In the genomic region with DNA sequence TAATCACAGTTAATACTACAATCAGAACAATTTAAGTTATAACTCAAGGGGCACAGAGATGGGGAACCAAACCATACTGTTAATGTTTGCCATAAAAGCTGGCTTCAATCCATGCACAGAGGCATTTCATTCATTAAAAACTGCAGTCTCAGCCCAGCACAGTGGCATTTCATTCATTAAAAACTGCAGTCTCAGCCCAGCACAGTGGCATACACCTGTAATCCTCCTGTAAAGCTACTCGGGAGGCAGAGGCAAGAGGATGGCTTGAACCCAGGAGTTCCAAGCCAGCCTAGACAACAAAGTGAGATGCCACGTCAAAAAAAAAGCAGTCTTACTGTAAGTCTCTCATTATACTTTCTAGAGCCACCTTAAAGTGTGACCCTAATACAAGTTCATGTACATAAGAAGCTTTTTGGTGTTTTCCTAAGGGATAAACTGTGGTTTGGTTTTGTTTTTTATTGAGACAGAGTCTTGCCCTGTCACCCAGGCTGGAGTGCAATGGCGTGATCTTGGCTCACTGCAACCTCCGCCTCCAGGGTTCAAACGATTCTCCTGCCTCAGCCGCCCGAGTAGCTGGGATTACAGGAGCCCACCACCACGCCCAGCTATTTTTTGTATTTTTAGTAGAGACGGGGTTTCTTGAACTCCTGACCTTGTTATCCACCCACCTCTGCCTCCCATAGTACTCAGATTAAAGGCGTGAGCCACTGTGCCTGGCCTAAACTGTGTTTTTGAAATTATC, we compare ENCODE assay signal across 23 cellular contexts. TPM values are rescaled to one million over a fixed set of nuclear protein-coding genes. Genes with fewer than 3 reads are reported as not detected.
DNase-seq lines count a peak whose midpoint lies in the region; ATAC-seq and TF ChIP-seq lines count a peak whose summit lies in the region.
"Had no signal": no experiment of that assay in that cellular context is flagged by ENCODE, and none has a peak within 500 bp of the region (broad histone marks: within the 10 kb centered on the region; RNA-seq: fewer than 3 reads in every experiment).

No MANE protein-coding gene starts in this region.

- H3F3A ChIP-seq in Loucy (ENCODE audit: low read depth) = peaks cover 23% of the 10 kb centered on the region

- no peaks in the 10 kb centered on the region for H3K27me3 ChIP-seq in Loucy (ENCODE audit: insufficient read depth, low read length, poor library complexity, severe bottlenecking)
- H3K27me3 ChIP-seq in effector memory CD4-positive, alpha-beta T cell (replicated peaks; ENCODE audit: control insufficient read depth, insufficient read depth, low read length, poor library complexity, severe bottlenecking) = no peaks in the 10 kb centered on the region
- H3K27me3 ChIP-seq: ascending aorta, BE2C, heart left ventricle had no signal

- peaks cover 10% of the 10 kb centered on the region for H3K9me3 Mint-ChIP-seq in activated naive CD4-positive, alpha-beta T cell treated with anti-CD3 and anti-CD28 coated beads, Interleukin-2, amount 10 ng/mL, durations not matched to agents 7 days and 5 days
- no peaks in the 10 kb centered on the region for H3K9me3 Mint-ChIP-seq in stimulated activated naive CD8-positive, alpha-beta T cell treated with anti-CD3 and anti-CD28 coated beads, Interleukin-15, amount 100 ng/mL, for 72 hours

- H3K27me3 Mint-ChIP-seq in activated naive CD4-positive, alpha-beta T cell treated with anti-CD3 and anti-CD28 coated beads, Interleukin-2, amount 10 ng/mL, durations not matched to agents 7 days and 5 days = no peaks in the 10 kb centered on the region
- H3K27me3 Mint-ChIP-seq in stimulated activated naive CD8-positive, alpha-beta T cell treated with anti-CD3 and anti-CD28 coated beads, Interleukin-15, amount 100 ng/mL, for 72 hours = no peaks in the 10 kb centered on the region
- H3K27me3 Mint-ChIP-seq: IgD-negative memory B cell; stimulated activated naive B cell treated with anti-CD40 and anti-IgM and Interleukin-4, amounts not matched to agents 10 μg/mL and 1 μg/mL and 100 μg/mL, for 72 hours had no signal

- H3K4me2 ChIP-seq in Loucy (ENCODE audit: low read depth, low read length, poor library complexity, severe bottlenecking) = peak overlapping the region; percentile 52

- peak; percentile 37 for ATAC-seq in stimulated activated naive CD8-positive, alpha-beta T cell treated with anti-CD3 and anti-CD28 coated beads, Interleukin-15, amount 100 ng/mL, for 72 hours
- no peak for ATAC-seq in HG02798 (IDR thresholded peaks at IDR 0.05; ENCODE audit: poor library complexity, unreplicated experiment)
- ATAC-seq: esophagus mucosa; GM12878; heart left ventricle; PC-3; stimulated activated naive B cell treated with anti-CD40 and anti-IgM and Interleukin-4, amounts not matched to agents 10 μg/mL and 1 μg/mL and 100 μg/mL, for 72 hours had no signal

- no peak overlapping the region for H2AFZ ChIP-seq in Loucy (ENCODE audit: low read length)

- H3K27ac ChIP-seq in effector memory CD4-positive, alpha-beta T cell (ENCODE audit: insufficient read depth, low read length, poor library complexity, severe bottlenecking) = peak overlapping the region; percentile 74
- H3K27ac ChIP-seq: ascending aorta, heart left ventricle, WERI-Rb-1 had no signal

- H3K4me1 Mint-ChIP-seq in activated naive CD4-positive, alpha-beta T cell treated with anti-CD3 and anti-CD28 coated beads, Interleukin-2, amount 10 ng/mL, durations not matched to agents 7 days and 5 days = peaks cover 43% of the 10 kb centered on the region
- peaks cover 71% of the 10 kb centered on the region for H3K4me1 Mint-ChIP-seq in stimulated activated naive CD8-positive, alpha-beta T cell treated with anti-CD3 and anti-CD28 coated beads, Interleukin-15, amount 100 ng/mL, for 72 hours

- TF ChIP-seq CTCF in Loucy (conservative IDR thresholded peaks at IDR 0.05; ENCODE audit: low read length) = no peak

- peak overlapping the region; percentile 68 for H3K27ac Mint-ChIP-seq in activated naive CD4-positive, alpha-beta T cell treated with anti-CD3 and anti-CD28 coated beads, Interleukin-2, amount 10 ng/mL, durations not matched to agents 7 days and 5 days
- peak overlapping the region; percentile 67 to 93 for H3K27ac Mint-ChIP-seq in stimulated activated naive CD8-positive, alpha-beta T cell treated with anti-CD3 and anti-CD28 coated beads, Interleukin-15, amount 100 ng/mL, for 72 hours
- H3K27ac Mint-ChIP-seq: stimulated activated naive B cell treated with anti-CD40 and anti-IgM and Interleukin-4, amounts not matched to agents 10 μg/mL and 1 μg/mL and 100 μg/mL, for 72 hours had no signal

- peaks cover 89% of the 10 kb centered on the region for H3K79me2 ChIP-seq in Loucy (ENCODE audit: insufficient read depth, low read length)

- H3K4me3 Mint-ChIP-seq in activated naive CD4-positive, alpha-beta T cell treated with anti-CD3 and anti-CD28 coated beads, Interleukin-2, amount 10 ng/mL, durations not matched to agents 7 days and 5 days = no peak overlapping the region
- peak overlapping the region; percentile 61 to 69 for H3K4me3 Mint-ChIP-seq in stimulated activated naive CD8-positive, alpha-beta T cell treated with anti-CD3 and anti-CD28 coated beads, Interleukin-15, amount 100 ng/mL, for 72 hours
- H3K4me3 Mint-ChIP-seq: stimulated activated naive B cell treated with anti-CD40 and anti-IgM and Interleukin-4, amounts not matched to agents 10 μg/mL and 1 μg/mL and 100 μg/mL, for 72 hours had no signal

- no peak overlapping the region for H3K4me3 ChIP-seq in Loucy (ENCODE audit: low read length, poor library complexity, severe bottlenecking)
- no peak overlapping the region for H3K4me3 ChIP-seq in effector memory CD4-positive, alpha-beta T cell (ENCODE audit: insufficient read depth, low read depth, low read length, poor library complexity, severe bottlenecking)
- H3K4me3 ChIP-seq: ascending aorta, GM12878, HAP-1, heart left ventricle had no signal

- peaks cover 9% of the 10 kb centered on the region; the same call in 1 of the 2 replicates for H3K36me3 ChIP-seq in Loucy (ENCODE audit: insufficient read depth, low read length)
- no peaks in the 10 kb centered on the region for H3K36me3 ChIP-seq in effector memory CD4-positive, alpha-beta T cell (ENCODE audit: control insufficient read depth, insufficient read depth, low read length)
- H3K36me3 ChIP-seq: ascending aorta, BE2C, HAP-1, heart left ventricle had no signal

- peaks cover 16% of the 10 kb centered on the region for H3K36me3 Mint-ChIP-seq in activated naive CD4-positive, alpha-beta T cell treated with anti-CD3 and anti-CD28 coated beads, Interleukin-2, amount 10 ng/mL, durations not matched to agents 7 days and 5 days
- H3K36me3 Mint-ChIP-seq: IgD-negative memory B cell had no signal

- H4K20me1 ChIP-seq in Loucy (ENCODE audit: insufficient read depth, low read length, poor library complexity, severe bottlenecking) = peaks cover 72% of the 10 kb centered on the region

- DNase-seq in activated naive CD4-positive, alpha-beta T cell treated with anti-CD3 and anti-CD28 coated beads, Interleukin-2, amount 10 ng/mL, durations not matched to agents 7 days and 5 days = no peak
- no peak for DNase-seq in activated naive CD4-positive, alpha-beta T cell treated with Interleukin-2 at 50 U/mL for 16 hours
- no peak for DNase-seq in effector memory CD4-positive, alpha-beta T cell
- no peak for DNase-seq in stimulated activated naive CD8-positive, alpha-beta T cell treated with anti-CD3 and anti-CD28 coated beads, Interleukin-15, amount 100 ng/mL, for 72 hours
- DNase-seq in mucosa of gallbladder (ENCODE audit: low spot score) = no peak
- DNase-seq in DMS53 treated with DMSO at 0.1 percent for 48 hours (lab: John Stamatoyannopoulos, UW; ENCODE audit: unreplicated experiment) = no peak
- DNase-seq: activated CD8-positive, alpha-beta memory T cell treated with anti-CD3 and anti-CD28 coated beads, Interleukin-2, amount 50 U/mL, for 48 hours; BE2C; EL; heart left ventricle; midbrain; NCI-H1436; NCI-H446; PC-3; stimulated activated naive B cell treated with anti-CD40 and anti-IgM and Interleukin-4, amounts not matched to agents 10 μg/mL and 1 μg/mL and 100 μg/mL, for 72 hours; WERI-Rb-1 had no signal

- peaks cover 36% of the 10 kb centered on the region for H3K4me1 ChIP-seq in Loucy (ENCODE audit: insufficient read depth, low read length, poor library complexity, severe bottlenecking)
- H3K4me1 ChIP-seq in effector memory CD4-positive, alpha-beta T cell (ENCODE audit: control insufficient read depth, insufficient read depth, low read length, poor library complexity, severe bottlenecking) = peaks cover 53% of the 10 kb centered on the region

- H3K9ac ChIP-seq in Loucy (ENCODE audit: low read depth, low read length, poor library complexity, severe bottlenecking) = peak overlapping the region; percentile 39

- peaks cover 4% of the 10 kb centered on the region; the same call in 1 of the 2 replicates for H3K9me3 ChIP-seq in Loucy (ENCODE audit: insufficient read depth, low read depth, low read length)
- peaks cover 3% of the 10 kb centered on the region for H3K9me3 ChIP-seq in effector memory CD4-positive, alpha-beta T cell (ENCODE audit: control insufficient read depth, low read length)
- H3K9me3 ChIP-seq: ascending aorta, BE2C had no signal

- CTCF ChIA-PET in activated naive CD4-positive, alpha-beta T cell treated with anti-CD3 and anti-CD28 coated beads, Interleukin-2, amount 10 ng/mL, durations not matched to agents 7 days and 5 days (lab: Charles Lee) = no interaction called here

- no peaks in the 10 kb centered on the region for H3K9me2 ChIP-seq in Loucy (replicated peaks; ENCODE audit: low read depth, low read length)

RNA-seq across cellular contexts. Expression of a gene that starts 29.0 kb away (rescaled TPM):
- 39.9 TPM for total RNA-seq in mucosa of gallbladder

RNA-seq across cellular contexts. Expression of a gene that starts 29.4 kb away (rescaled TPM):
- total RNA-seq in mucosa of gallbladder = 34.5 TPM
